Comparison of ENCODE assay signal across 8 cellular contexts in genomic region chr19:51887522-51888498, GRCh38. TPM values are rescaled to one million over a fixed set of nuclear protein-coding genes. Genes with fewer than 3 reads are reported as not detected.
DNase-seq lines count a peak whose midpoint lies in the region; ATAC-seq and TF ChIP-seq lines count a peak whose summit lies in the region.

ZNF577 (minus strand) TSS chr19:51887951; CDS start chr19:51880382, 7,569 bp downstream.

- no peaks in the 10 kb centered on the region for H3K27me3 ChIP-seq in right atrium auricular region
- no peaks in the 10 kb centered on the region for H3K27me3 ChIP-seq in trophoblast cell (ENCODE audit: insufficient read depth, low read length)
- no peaks in the 10 kb centered on the region for H3K27me3 ChIP-seq in testis

- H3K23ac ChIP-seq in trophoblast cell (ENCODE audit: low read length), result no peak within 1 kb of the TSS

- peak within 1 kb of the TSS; percentile 61 for H3K4me2 ChIP-seq in trophoblast cell (ENCODE audit: low read length)

- H3K14ac ChIP-seq in trophoblast cell (ENCODE audit: low read length), result peak within 1 kb of the TSS; percentile 90

- H3K4me1 ChIP-seq in right atrium auricular region (peaks cover 0 to 6% of the 10 kb centered on the region in 2 donors), trophoblast cell (ENCODE audit: control insufficient read depth in 1 of 2, insufficient read depth in 2 of 2, low read length in 2 of 2) (peaks cover 0 to 2% of the 10 kb centered on the region in 2 experiments), testis (no peaks in the 10 kb centered on the region)

- H3K27ac ChIP-seq in right atrium auricular region, result peak within 1 kb of the TSS; percentile 71 to 80
- peak within 1 kb of the TSS; percentile 13 for H3K27ac ChIP-seq in trophoblast cell (ENCODE audit: low read depth, low read length)
- H3K27ac ChIP-seq in testis, result peak within 1 kb of the TSS; percentile 58 to 63

- H4K91ac ChIP-seq in trophoblast cell (ENCODE audit: low read depth, low read length), result peak within 1 kb of the TSS; percentile 72

- H2BK120ac ChIP-seq in trophoblast cell (ENCODE audit: insufficient read depth, low read length, poor library complexity), result peak within 1 kb of the TSS; percentile 23

- H3K4me3 ChIP-seq in astrocyte of the cerebellum (ENCODE audit: low read depth, low read length), result peak within 1 kb of the TSS; percentile 80
- peak within 1 kb of the TSS; percentile 66 to 79 for H3K4me3 ChIP-seq in right atrium auricular region
- peak within 1 kb of the TSS; percentile 75 for H3K4me3 ChIP-seq in trophoblast cell (ENCODE audit: low read depth, low read length)
- peak within 1 kb of the TSS; percentile 59 to 77 for H3K4me3 ChIP-seq in testis

- H3K9ac ChIP-seq in trophoblast cell (ENCODE audit: low read length), result peak within 1 kb of the TSS; percentile 77

- peaks cover 5% of the 10 kb centered on the region for H3K79me1 ChIP-seq in trophoblast cell (ENCODE audit: low read length)

- DNase-seq in GM19240 (ENCODE audit: insufficient read length, low spot score) (peak; percentile 24), T-helper 22 cell (ENCODE audit: low read depth) (peak; percentile 60), astrocyte of the cerebellum (ENCODE audit: low read depth) (peak; percentile 83), right atrium auricular region (ENCODE audit: low spot score) (peak; percentile 86), trophoblast cell (peak; percentile 86 to 93), testis (peak; percentile 97)

- H3K36me3 ChIP-seq in right atrium auricular region, result peaks cover 44% of the 10 kb centered on the region
- peaks cover 12 to 25% of the 10 kb centered on the region in 2 experiments for H3K36me3 ChIP-seq in trophoblast cell (ENCODE audit: control insufficient read depth in 1 of 2, insufficient read depth in 2 of 2, low read length in 2 of 2)
- H3K36me3 ChIP-seq in testis (ENCODE audit: low read depth, missing control alignments), result no peaks in the 10 kb centered on the region

- WGBS in trophoblast cell (ENCODE audit: extremely low coverage, insufficient coverage, insufficient read length), result no CpG with 5 or more reads among the region's 56 CpGs
- 1 to 5% methylated on average over 20 to 56 of the region's 56 CpGs for WGBS in testis, 2 donors

- H2AK5ac ChIP-seq in trophoblast cell (ENCODE audit: low read length), result no peak within 1 kb of the TSS

- H2AFZ ChIP-seq in trophoblast cell (ENCODE audit: insufficient read depth, low read length, poor library complexity), result peak within 1 kb of the TSS; percentile 64

- no peak for TF ChIP-seq CTCF in astrocyte of the cerebellum (IDR thresholded peaks at IDR 0.05; ENCODE audit: low read depth, low read length, missing control alignments)
- no peak for TF ChIP-seq CTCF in right atrium auricular region (IDR thresholded peaks at IDR 0.05)
- no peak for TF ChIP-seq CTCF in testis (IDR thresholded peaks at IDR 0.05)

- H3K79me2 ChIP-seq in trophoblast cell (ENCODE audit: control insufficient read depth, insufficient read depth, low read length, poor library complexity), result peaks cover 2% of the 10 kb centered on the region

- H4K12ac ChIP-seq in trophoblast cell (ENCODE audit: low read depth, low read length), result peak within 1 kb of the TSS; percentile 50

- H3K4ac ChIP-seq in trophoblast cell (ENCODE audit: low read depth, low read length), result peak within 1 kb of the TSS; percentile 29

- TF ChIP-seq POLR2A in testis (IDR thresholded peaks at IDR 0.05) (no peak), GM18505 (IDR thresholded peaks at IDR 0.05; ENCODE audit: borderline replicate concordance, extremely low read depth, insufficient read depth, insufficient read length) (no peak)

- no peak within 1 kb of the TSS for H2BK12ac ChIP-seq in trophoblast cell (ENCODE audit: low read length)

- peak within 1 kb of the TSS; percentile 22 for H2BK5ac ChIP-seq in trophoblast cell (ENCODE audit: low read depth, low read length, poor library complexity)

- ATAC-seq in GM18505 (IDR thresholded peaks at IDR 0.05; ENCODE audit: unreplicated experiment) (no peak), GM21381 (IDR thresholded peaks at IDR 0.05; ENCODE audit: unreplicated experiment) (no peak)

- H3K9me3 ChIP-seq in right atrium auricular region, result peaks cover 16 to 50% of the 10 kb centered on the region in 2 donors
- H3K9me3 ChIP-seq in trophoblast cell (ENCODE audit: insufficient read depth, low read depth, low read length), result peaks cover 14% of the 10 kb centered on the region
- H3K9me3 ChIP-seq in testis, result no peaks in the 10 kb centered on the region

- in situ Hi-C loops in astrocyte of the cerebellum (cut with HindIII; ENCODE audit: low sequenced_read_pairs), result no loop called here

- H3K18ac ChIP-seq in trophoblast cell (ENCODE audit: low read length), result peak within 1 kb of the TSS; percentile 60

- H4K8ac ChIP-seq in trophoblast cell (ENCODE audit: low read depth, low read length), result peak within 1 kb of the TSS; percentile 89

- intact Hi-C loops in testis (cut with DNase I; ENCODE audit: low total_unique reads), result no loop called here

RNA-seq across cellular contexts. Expression of gene ZNF577, which starts in this region (rescaled TPM):
- total RNA-seq in right atrium auricular region (1 to 10 TPM; 6.4 to 9.5 TPM), testis (10 to 100 TPM; 65.2 to 85.2 TPM)
- polyA plus RNA-seq in trophoblast cell (2013), result 7.9 and 8.9 TPM in 2 replicates
- polyA plus RNA-seq in testis (ENCODE audit: insufficient read depth, low read depth, low replicate concordance), result 43.5 TPM

Comparison
In these comparisons a context has a peak if more than half of its experiments do, and no peak if none do; other contexts are left out.
1. RNA of gene ZNF577 (total RNA-seq): 65.2 to 85.2 TPM in testis; 6.4 to 9.5 TPM in right atrium auricular region; every median in the first group is over 4 times any median in the second.
2. DNase-seq: peak in every context shown above with its lines; median percentile 97 in testis; 90 in trophoblast cell; 86 in right atrium auricular region; 83 in astrocyte of the cerebellum; 60 in T-helper 22 cell; 24 in GM19240.
3. H3K27ac ChIP-seq: peak in every context shown above with its lines; median percentile 76 in right atrium auricular region; 60 in testis; 13 in trophoblast cell.
4. Peak in every context shown above with its lines, with median percentiles within 50 percentile points of each other: H3K4me3 ChIP-seq.